ENCODE assay signal across 7 cellular contexts in genomic region chr19:6125571-6125989, GRCh38.
DNase-seq lines count a peak whose midpoint lies in the region; ATAC-seq and TF ChIP-seq lines count a peak whose summit lies in the region.

No MANE protein-coding gene starts in this region.

- TF ChIP-seq CTCF in GM13976 (IDR thresholded peaks at IDR 0.05; ENCODE audit: borderline replicate concordance, control extremely low read depth, extremely low read depth, insufficient read depth, missing control alignments) (peak; percentile 82), astrocyte of the cerebellum (IDR thresholded peaks at IDR 0.05; ENCODE audit: low read depth, low read length, missing control alignments) (peak; percentile 97)

- H3K4me3 ChIP-seq in astrocyte of the cerebellum (ENCODE audit: low read depth, low read length), result no peak overlapping the region

- ATAC-seq in HG03280 (IDR thresholded peaks at IDR 0.05; ENCODE audit: unreplicated experiment), result no peak

- DNase-seq in GM13976 (ENCODE audit: low spot score) (peak; percentile 68), NCI-H2029 (lab: John Stamatoyannopoulos, UW) (peak; percentile 88), T-helper 9 cell (peak; percentile 45), astrocyte of the cerebellum (ENCODE audit: low read depth) (peak; percentile 62), iPS DF 4.7 (ENCODE audit: extremely low read depth, low spot score) (peak; percentile 69)
- peak; percentile 20 to 25 for DNase-seq in stimulated activated CD4-positive, alpha-beta T cell treated with anti-CD3 and anti-CD28 coated beads, Interleukin-1b, Interleukin-23, amount 100 ng/mL, for 1 hour (ENCODE audit: low read depth in 2 of 2)

- in situ Hi-C loops in GM13976 (cut with MboI; ENCODE audit: low sequenced_read_pairs, unreplicated experiment) (no loop called here), astrocyte of the cerebellum (cut with HindIII; ENCODE audit: low sequenced_read_pairs) (no loop called here)

Comparison
In these comparisons a context has a peak if more than half of its experiments do, and no peak if none do; other contexts are left out.
1. DNase-seq: peak in every context shown above with its lines; median percentile 88 in NCI-H2029; 69 in iPS DF 4.7; 68 in GM13976; 62 in astrocyte of the cerebellum; 45 in T-helper 9 cell; 22 in stimulated activated CD4-positive, alpha-beta T cell treated with anti-CD3 and anti-CD28 coated beads, Interleukin-1b, Interleukin-23, amount 100 ng/mL, for 1 hour.